In the genomic region with DNA sequence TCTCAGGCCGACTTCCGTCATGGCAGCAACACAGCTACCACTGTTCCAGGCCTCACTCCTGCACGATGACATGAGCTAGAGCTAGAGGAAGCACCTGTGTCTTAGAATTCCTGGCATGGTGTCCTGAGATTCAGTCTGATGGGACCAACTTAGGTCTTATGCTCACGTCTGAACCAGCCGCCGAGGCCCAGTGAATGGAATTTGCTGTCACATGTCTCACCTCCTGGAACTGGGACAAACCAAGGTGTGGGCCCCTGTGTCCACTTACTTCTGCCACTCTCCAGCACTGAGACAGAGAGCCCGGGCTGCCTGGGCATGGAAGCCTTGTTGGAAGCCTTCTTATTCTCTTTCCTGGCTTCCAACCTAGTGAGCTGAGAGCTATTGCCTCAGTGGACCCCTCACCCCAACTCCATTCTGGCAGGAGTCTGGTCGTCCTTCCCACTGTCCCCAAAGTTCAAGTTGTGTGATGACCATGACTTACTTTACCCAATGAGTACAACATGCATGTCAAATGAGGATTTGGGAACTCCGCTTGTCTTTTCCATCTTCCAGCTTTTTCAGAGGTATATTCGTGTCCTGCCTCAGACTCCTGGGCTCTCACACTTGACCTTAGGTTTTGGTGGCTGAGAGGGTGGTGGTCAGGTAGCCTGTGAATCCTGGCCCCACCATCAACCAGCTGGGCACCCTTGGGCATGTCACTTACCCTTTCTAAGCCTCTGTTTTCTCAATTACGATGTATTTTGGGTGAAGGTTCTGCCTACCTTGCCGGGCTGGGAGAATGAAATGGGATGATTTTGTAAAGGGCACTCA, we compare ENCODE assay signal across 16 cellular contexts. TPM values are rescaled to one million over a fixed set of nuclear protein-coding genes. Genes with fewer than 3 reads are reported as not detected.
A peak's percentile ranks its signal among the peaks of the same experiment; 100 is the strongest.
DNase-seq lines count a peak whose midpoint lies in the region; ATAC-seq lines count a peak whose summit lies in the region.
"Had no signal": no experiment of that assay in that cellular context is flagged by ENCODE, and none has a peak within 500 bp of the region (broad histone marks: within the 10 kb centered on the region; RNA-seq: fewer than 3 reads in every experiment).

No MANE protein-coding gene starts in this region.

- no peaks in the 10 kb centered on the region for H3K4me1 Mint-ChIP-seq in activated CD8-positive, alpha-beta memory T cell treated with anti-CD3 and anti-CD28 coated beads, Interleukin-2, amount 10 ng/mL, durations not matched to agents 7 days and 5 days
- H3K4me1 Mint-ChIP-seq: CD8-positive, alpha-beta memory T cell had no signal

- DNase-seq in activated CD8-positive, alpha-beta memory T cell treated with anti-CD3 and anti-CD28 coated beads for 24 hours, result peak; percentile 28
- DNase-seq in activated CD8-positive, alpha-beta memory T cell treated with anti-CD3 and anti-CD28 coated beads, Interleukin-2, amount 50 U/mL, for 4 hours, result no peak
- peak; percentile 35 for DNase-seq in activated CD8-positive, alpha-beta memory T cell treated with anti-CD3 and anti-CD28 coated beads, Interleukin-2, amount 10 ng/mL, durations not matched to agents 7 days and 5 days
- DNase-seq in left lobe of liver (ENCODE audit: low spot score) (peak; percentile 24), dedifferentiated amniotic fluid mesenchymal stem cell (ENCODE audit: extremely low spot score) (no peak)
- DNase-seq in stimulated activated CD8-positive, alpha-beta memory T cell treated with anti-CD3 and anti-CD28 coated beads, Interleukin-4, amount 100 ng/mL, for 48 hours, result peak; percentile 4
- DNase-seq in activated CD4-positive, alpha-beta T cell treated with anti-CD3 and anti-CD28 coated beads for 4 hours, result no peak
- DNase-seq: GDM1; GM23248; NCI-H187 treated with DMSO at 0.1 percent for 48 hours; NCI-H526 treated with DMSO at 0.1 percent for 48 hours; NK-92 treated with Interleukin-12 subunit alpha and Interleukin-12 subunit beta, amount 100 ng/mL, for 24 hours had no signal

- H3K27me3 Mint-ChIP-seq in activated CD8-positive, alpha-beta memory T cell treated with anti-CD3 and anti-CD28 coated beads, Interleukin-2, amount 10 ng/mL, durations not matched to agents 7 days and 5 days, result peaks cover 23% of the 10 kb centered on the region

- H3K36me3 Mint-ChIP-seq in activated CD8-positive, alpha-beta memory T cell treated with anti-CD3 and anti-CD28 coated beads, Interleukin-2, amount 10 ng/mL, durations not matched to agents 7 days and 5 days, result no peaks in the 10 kb centered on the region
- H3K36me3 Mint-ChIP-seq: CD8-positive, alpha-beta memory T cell had no signal

- no peaks in the 10 kb centered on the region for H3K9me3 Mint-ChIP-seq in activated CD8-positive, alpha-beta memory T cell treated with anti-CD3 and anti-CD28 coated beads, Interleukin-2, amount 10 ng/mL, durations not matched to agents 7 days and 5 days (ENCODE audit: low read depth)

- no peak overlapping the region for H3K4me3 Mint-ChIP-seq in activated CD8-positive, alpha-beta memory T cell treated with anti-CD3 and anti-CD28 coated beads, Interleukin-2, amount 10 ng/mL, durations not matched to agents 7 days and 5 days
- H3K4me3 Mint-ChIP-seq: CD8-positive, alpha-beta memory T cell had no signal

- CTCF ChIA-PET in activated CD8-positive, alpha-beta memory T cell treated with anti-CD3 and anti-CD28 coated beads, Interleukin-2, amount 10 ng/mL, durations not matched to agents 7 days and 5 days (lab: Charles Lee), result no interaction called here

- no peak overlapping the region for H3K27ac Mint-ChIP-seq in activated CD8-positive, alpha-beta memory T cell treated with anti-CD3 and anti-CD28 coated beads, Interleukin-2, amount 10 ng/mL, durations not matched to agents 7 days and 5 days
- H3K27ac Mint-ChIP-seq: CD8-positive, alpha-beta memory T cell had no signal

- no peak for ATAC-seq in activated CD8-positive, alpha-beta memory T cell treated with anti-CD3 and anti-CD28 coated beads, Interleukin-2, amount 10 ng/mL, durations not matched to agents 7 days and 5 days
- ATAC-seq in left lobe of liver (no peak), GM21447 (IDR thresholded peaks at IDR 0.05; ENCODE audit: unreplicated experiment) (no peak)
- ATAC-seq: GM12878, HCT116 had no signal

RNA-seq across cellular contexts. Expression of a gene that starts 39.1 kb away (rescaled TPM):
- 1 to 10 TPM; 7.0 to 8.6 TPM for total RNA-seq in activated CD8-positive, alpha-beta memory T cell treated with anti-CD3 and anti-CD28 coated beads, Interleukin-2, amount 10 ng/mL, durations not matched to agents 7 days and 5 days
- 21.8 TPM for total RNA-seq in left lobe of liver

Comparison
In these comparisons a context has a peak if more than half of its experiments do, and no peak if none do; other contexts are left out.
1. DNase-seq: peak in activated CD8-positive, alpha-beta memory T cell treated with anti-CD3 and anti-CD28 coated beads for 24 hours (single experiment), activated CD8-positive, alpha-beta memory T cell treated with anti-CD3 and anti-CD28 coated beads, Interleukin-2, amount 10 ng/mL, durations not matched to agents 7 days and 5 days (single experiment), left lobe of liver (single experiment) and stimulated activated CD8-positive, alpha-beta memory T cell treated with anti-CD3 and anti-CD28 coated beads, Interleukin-4, amount 100 ng/mL, for 48 hours (single experiment); none in activated CD8-positive, alpha-beta memory T cell treated with anti-CD3 and anti-CD28 coated beads, Interleukin-2, amount 50 U/mL, for 4 hours (single experiment), dedifferentiated amniotic fluid mesenchymal stem cell (single experiment) and activated CD4-positive, alpha-beta T cell treated with anti-CD3 and anti-CD28 coated beads for 4 hours (0 of 2).